10 cellular contexts compared by ENCODE assay signal in the genomic region with DNA sequence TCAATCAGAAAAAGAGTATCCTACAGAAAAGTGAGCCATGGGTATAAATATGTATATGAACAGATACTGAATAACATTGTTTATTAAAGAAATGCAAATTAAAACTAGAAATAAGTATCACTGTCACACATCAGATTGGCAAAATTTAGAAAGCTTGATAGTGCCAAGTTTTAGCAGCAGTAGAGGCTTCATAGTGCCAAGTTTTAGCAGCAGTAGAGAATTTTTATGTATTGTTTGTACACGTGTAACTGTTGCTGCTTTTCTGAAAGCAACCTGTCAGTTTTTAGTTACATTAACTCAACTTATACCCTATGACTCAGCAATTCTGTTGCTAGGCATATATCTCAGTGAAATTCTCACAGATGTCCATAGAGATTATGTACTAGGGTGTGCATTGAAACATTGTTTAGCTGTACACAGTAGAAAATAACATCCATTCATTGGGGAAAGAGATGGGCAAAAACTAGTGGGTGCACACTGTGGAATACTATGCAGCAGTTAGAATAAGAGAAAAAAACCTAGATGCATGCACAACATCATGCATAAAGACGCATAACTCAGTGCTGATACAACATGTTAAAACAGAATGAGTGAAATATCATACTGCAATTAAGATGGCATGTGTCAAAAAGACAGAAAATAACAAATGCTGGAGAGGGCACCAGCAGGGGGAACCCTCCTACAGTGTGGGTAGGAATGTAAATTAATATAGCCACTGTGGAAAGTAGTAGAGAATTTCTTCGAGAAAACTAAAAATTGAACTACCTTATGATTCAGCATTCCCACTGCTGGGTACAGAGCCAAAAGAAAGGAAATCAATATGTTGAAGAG.
DNase-seq lines count a peak whose midpoint lies in the region; ATAC-seq, FAIRE-seq and TF ChIP-seq lines count a peak whose summit lies in the region.
"Had no signal": no experiment of that assay in that cellular context is flagged by ENCODE, and none has a peak within 500 bp of the region (broad histone marks: within the 10 kb centered on the region; RNA-seq: fewer than 3 reads in every experiment).

No MANE protein-coding gene starts in this region.

- H3K9ac ChIP-seq in mesendoderm (ENCODE audit: low read length), result no peak overlapping the region

- POLR2A ChIA-PET in HEK293T (lab: Yijun Ruan, JAX), result no interaction called here

- no peak overlapping the region for H3K27ac ChIP-seq in mesendoderm (ENCODE audit: low read depth, low read length)

- no peak overlapping the region for H2BK15ac ChIP-seq in mesendoderm (replicated peaks; ENCODE audit: low read depth)

- H3K4me3 ChIP-seq in astrocyte of the spinal cord (ENCODE audit: low read depth, low read length) (no peak overlapping the region), mesendoderm (ENCODE audit: low read length) (no peak overlapping the region)

- no peak overlapping the region for H3K23ac ChIP-seq in mesendoderm (ENCODE audit: low read length)

- H3K18ac ChIP-seq in mesendoderm (ENCODE audit: low read length), result no peak overlapping the region

- H3K4ac ChIP-seq in mesendoderm (ENCODE audit: low read depth, low read length), result no peak overlapping the region

- H3K4me2 ChIP-seq in mesendoderm (ENCODE audit: low read length), result no peak overlapping the region

- no peaks in the 10 kb centered on the region for H3K36me3 ChIP-seq in mesendoderm (ENCODE audit: control insufficient read depth, insufficient read depth, low read length)

- no CpG with 5 or more reads among the region's 3 CpGs for WGBS in mesendoderm (ENCODE audit: extremely low coverage, insufficient coverage, low lambda C conversion rate)

- H2BK5ac ChIP-seq in mesendoderm (ENCODE audit: low read length), result no peak overlapping the region

- FAIRE-seq in HTR-8/SVneo (lab: Jason Lieb, UNC), result peak; percentile 88

- H3K27me3 ChIP-seq in mesendoderm (ENCODE audit: insufficient read depth, low read length, poor library complexity), result no peaks in the 10 kb centered on the region

- H2BK120ac ChIP-seq in mesendoderm (ENCODE audit: low read depth, low read length), result no peak overlapping the region

- no peak overlapping the region for H3K56ac ChIP-seq in mesendoderm (ENCODE audit: low read length)

- CTCF ChIA-PET in HEK293T (lab: Yijun Ruan, JAX), result no interaction called here

- no peaks in the 10 kb centered on the region for H3K79me2 ChIP-seq in mesendoderm (ENCODE audit: control insufficient read depth, insufficient read depth, low read length)

- no peak for ATAC-seq in HG03196 (IDR thresholded peaks at IDR 0.05; ENCODE audit: unreplicated experiment)
- ATAC-seq in GM21360 (IDR thresholded peaks at IDR 0.05; ENCODE audit: unreplicated experiment), result no peak

- DNase-seq in GM10266 (ENCODE audit: extremely low spot score) (no peak), HTR-8/SVneo (ENCODE audit: insufficient read length, low spot score) (no peak), astrocyte of the spinal cord (ENCODE audit: low read depth, low spot score) (peak; percentile 38), mesendoderm (peak; percentile 17), NCI-H2196 treated with DMSO at 0.1 percent for 48 hours (lab: John Stamatoyannopoulos, UW; ENCODE audit: unreplicated experiment) (no peak), HEK293T (ENCODE audit: extremely low spot score) (no peak)
- DNase-seq: stimulated activated CD4-positive, alpha-beta T cell treated with anti-CD3 and anti-CD28 coated beads, Interleukin-4, amount 100 ng/mL, for 24 hours; T-helper 2 cell had no signal

- no peaks in the 10 kb centered on the region for H3K4me1 ChIP-seq in mesendoderm (ENCODE audit: control insufficient read depth, low read depth, low read length)

- H4K8ac ChIP-seq in mesendoderm (ENCODE audit: low read depth, low read length), result no peak overlapping the region

- peak; percentile 26 for TF ChIP-seq CTCF in GM10266 (IDR thresholded peaks at IDR 0.05; ENCODE audit: control insufficient read depth, insufficient read depth, low read depth, missing control alignments)
- TF ChIP-seq CTCF in astrocyte of the spinal cord (IDR thresholded peaks at IDR 0.05; ENCODE audit: low read depth, low read length), result peak; percentile 35

- in situ Hi-C loops in astrocyte of the spinal cord (cut with HindIII; ENCODE audit: low sequenced_read_pairs), result no loop called here

- H2AK5ac ChIP-seq in mesendoderm (ENCODE audit: low read length), result no peak overlapping the region

- no peak overlapping the region for H4K5ac ChIP-seq in mesendoderm (ENCODE audit: low read length)

- H3K79me1 ChIP-seq in mesendoderm (ENCODE audit: low read length), result no peaks in the 10 kb centered on the region

TF ChIP-seq in HEK293T, 16 proteins besides CTCF, POLR2A, EP300 and RAD21:
- TF ChIP-seq ZNF384 (IDR thresholded peaks at IDR 0.05), result no peak
- TF ChIP-seq FOXA1 (IDR thresholded peaks at IDR 0.05), result no peak
- TF ChIP-seq BHLHE40 (IDR thresholded peaks at IDR 0.05; ENCODE audit: borderline replicate concordance), result no peak
- TF ChIP-seq FOXM1 (IDR thresholded peaks at IDR 0.05; ENCODE audit: borderline replicate concordance), result no peak
- no peak for TF ChIP-seq ARNT (IDR thresholded peaks at IDR 0.05)
- no peak for TF ChIP-seq SP1 (IDR thresholded peaks at IDR 0.05)
- no peak for TF ChIP-seq NFRKB (IDR thresholded peaks at IDR 0.05)
- no peak for TF ChIP-seq LEF1 (IDR thresholded peaks at IDR 0.05; ENCODE audit: borderline replicate concordance)
- TF ChIP-seq, protein P1, sequence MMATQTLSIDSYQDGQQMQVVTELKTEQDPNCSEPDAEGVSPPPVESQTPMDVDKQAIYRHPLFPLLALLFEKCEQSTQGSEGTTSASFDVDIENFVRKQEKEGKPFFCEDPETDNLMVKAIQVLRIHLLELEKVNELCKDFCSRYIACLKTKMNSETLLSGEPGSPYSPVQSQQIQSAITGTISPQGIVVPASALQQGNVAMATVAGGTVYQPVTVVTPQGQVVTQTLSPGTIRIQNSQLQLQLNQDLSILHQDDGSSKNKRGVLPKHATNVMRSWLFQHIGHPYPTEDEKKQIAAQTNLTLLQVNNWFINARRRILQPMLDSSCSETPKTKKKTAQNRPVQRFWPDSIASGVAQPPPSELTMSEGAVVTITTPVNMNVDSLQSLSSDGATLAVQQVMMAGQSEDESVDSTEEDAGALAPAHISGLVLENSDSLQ (IDR thresholded peaks at IDR 0.05), result no peak
- no peak for TF ChIP-seq HDGF (IDR thresholded peaks at IDR 0.05; ENCODE audit: borderline replicate concordance)
- TF ChIP-seq CTBP1 (IDR thresholded peaks at IDR 0.05; ENCODE audit: borderline replicate concordance), result no peak
TF ChIP-seq in HEK293T: peak in this region for 0.

Comparison
In these comparisons a context has a peak if more than half of its experiments do, and no peak if none do; other contexts are left out.
1. DNase-seq: peak in astrocyte of the spinal cord (single experiment) and mesendoderm (single experiment); none in GM10266 (single experiment), HTR-8/SVneo (single experiment), NCI-H2196 treated with DMSO at 0.1 percent for 48 hours (single experiment) and HEK293T (single experiment).